Comparison of ENCODE assay signal across 1 cellular context in genomic region chr4:99843413-99843812, GRCh38.
TF ChIP-seq lines count a peak whose summit lies in the region.

No MANE protein-coding gene starts in this region.

TF ChIP-seq in K562, 482 proteins besides CTCF, POLR2A, EP300 and RAD21 (continued from another document):
- no peak for TF ChIP-seq THRB (CRISPR knock-in tag; conservative IDR thresholded peaks at IDR 0.05)
- TF ChIP-seq ZNF589 (CRISPR knock-in tag; IDR thresholded peaks at IDR 0.05; ENCODE audit: low read depth): no peak
- TF ChIP-seq ZBTB40 (IDR thresholded peaks at IDR 0.05): 0 out of 2 replicates have a peak, but pooled peaks have one; percentile 18
- no peak for TF ChIP-seq ZBTB40 (CRISPR knock-in tag; IDR thresholded peaks at IDR 0.05)
- no peak for TF ChIP-seq ZNF3 (CRISPR knock-in tag; IDR thresholded peaks at IDR 0.05)
- TF ChIP-seq ZBTB12 (CRISPR knock-in tag; IDR thresholded peaks at IDR 0.05): no peak
- no peak for TF ChIP-seq RBM14 (IDR thresholded peaks at IDR 0.05; ENCODE audit: borderline replicate concordance, insufficient read depth, low read depth, low read length)
- peak; percentile 47; the same call in 1 of the 2 replicates for TF ChIP-seq ZNF512 (tag; IDR thresholded peaks at IDR 0.05)
- peak; percentile 92 for TF ChIP-seq THRAP3 (IDR thresholded peaks at IDR 0.05; ENCODE audit: borderline replicate concordance)
- TF ChIP-seq NFRKB (IDR thresholded peaks at IDR 0.05; ENCODE audit: low read depth): peak; percentile 30; the same call in 1 of the 2 replicates
- no peak for TF ChIP-seq BRD4 (IDR thresholded peaks at IDR 0.05)
- no peak for TF ChIP-seq ASH1L (IDR thresholded peaks at IDR 0.05; ENCODE audit: borderline replicate concordance, low read depth, partially characterized antibody)
- no peak for TF ChIP-seq ETS2 (tag; IDR thresholded peaks at IDR 0.05; ENCODE audit: borderline replicate concordance, poor library complexity, severe bottlenecking)
- no peak for TF ChIP-seq ZBTB49 (CRISPR knock-in tag; IDR thresholded peaks at IDR 0.05; ENCODE audit: borderline replicate concordance)
- no peak for TF ChIP-seq ZNF431 (CRISPR knock-in tag; IDR thresholded peaks at IDR 0.05)
- TF ChIP-seq CTCFL (IDR thresholded peaks at IDR 0.05; ENCODE audit: borderline replicate concordance, insufficient read depth, low read depth, low read length, poor library complexity, severe bottlenecking): no peak
- no peak for TF ChIP-seq CTBP1 (IDR thresholded peaks at IDR 0.05; ENCODE audit: borderline replicate concordance)
- no peak for TF ChIP-seq DDX20 (tag; IDR thresholded peaks at IDR 0.05; ENCODE audit: low read depth)
- no peak for TF ChIP-seq DLX4 (CRISPR knock-in tag; IDR thresholded peaks at IDR 0.05)
- TF ChIP-seq ZNF507 (tag; conservative IDR thresholded peaks at IDR 0.05): no peak
